Comparison of ENCODE assay signal across 17 cellular contexts in the genomic region with DNA sequence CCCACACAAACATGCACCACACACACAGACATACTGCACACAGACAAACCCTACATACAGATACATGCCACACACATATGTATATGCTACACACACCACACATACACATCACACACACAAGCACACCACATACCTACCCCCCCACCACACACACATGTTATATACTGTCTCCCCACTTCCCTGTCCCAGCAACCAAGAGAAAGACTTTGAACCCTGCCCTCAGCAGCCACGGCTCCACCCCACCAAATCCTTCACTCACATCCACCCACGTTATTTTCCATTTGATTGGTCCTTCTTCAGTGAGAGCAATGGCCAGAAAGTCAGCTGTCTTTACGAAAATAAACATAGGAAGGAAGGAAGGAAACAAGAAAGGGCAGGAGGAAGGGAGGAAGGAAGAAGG.
"Had no signal": no experiment of that assay in that cellular context is flagged by ENCODE, and none has a peak within 500 bp of the region (broad histone marks: within the 10 kb centered on the region; RNA-seq: fewer than 3 reads in every experiment).

No MANE protein-coding gene starts in this region.

- H3K4me1 Mint-ChIP-seq: memory B cell, naive B cell, nephron had no signal

- H3K27ac Mint-ChIP-seq: memory B cell, mesothelial cell of epicardium, nephron had no signal

- H3K9me3 ChIP-seq: heart left ventricle, lower lobe of right lung, psoas muscle, upper lobe of left lung, uterus had no signal

- H3K36me3 ChIP-seq: heart left ventricle, left ventricle myocardium inferior, lower lobe of right lung, upper lobe of left lung, uterus had no signal

- H3K27ac ChIP-seq: dorsolateral prefrontal cortex, heart left ventricle, left ventricle myocardium inferior, lower lobe of right lung, psoas muscle, upper lobe of left lung, uterus had no signal

- H3K9me3 Mint-ChIP-seq: memory B cell, mesothelial cell of epicardium, naive B cell, nephron had no signal

- DNase-seq: cortex of kidney; dorsolateral prefrontal cortex; effector memory CD4-positive, alpha-beta T cell; heart left ventricle; hippocampal formation; left ventricle myocardium inferior; lower lobe of right lung; naive B cell; psoas muscle; stimulated activated naive CD4-positive, alpha-beta T cell treated with Interleukin-2 at 50 U/mL for 16 hours; upper lobe of left lung; uterus had no signal

- H3K4me3 ChIP-seq: dorsolateral prefrontal cortex, heart left ventricle, left ventricle myocardium inferior, lower lobe of right lung, psoas muscle, upper lobe of left lung, uterus had no signal

- H3K27me3 Mint-ChIP-seq: memory B cell, naive B cell had no signal

- ATAC-seq: esophagus mucosa, psoas muscle, sciatic nerve had no signal

- H3K27me3 ChIP-seq: heart left ventricle, upper lobe of left lung, uterus had no signal

- H3K4me3 Mint-ChIP-seq: memory B cell, mesothelial cell of epicardium, nephron had no signal

- H3K4me1 ChIP-seq: heart left ventricle, left ventricle myocardium inferior, lower lobe of right lung, psoas muscle, uterus had no signal
